Comparison of ENCODE assay signal across 8 cellular contexts in the genomic region with DNA sequence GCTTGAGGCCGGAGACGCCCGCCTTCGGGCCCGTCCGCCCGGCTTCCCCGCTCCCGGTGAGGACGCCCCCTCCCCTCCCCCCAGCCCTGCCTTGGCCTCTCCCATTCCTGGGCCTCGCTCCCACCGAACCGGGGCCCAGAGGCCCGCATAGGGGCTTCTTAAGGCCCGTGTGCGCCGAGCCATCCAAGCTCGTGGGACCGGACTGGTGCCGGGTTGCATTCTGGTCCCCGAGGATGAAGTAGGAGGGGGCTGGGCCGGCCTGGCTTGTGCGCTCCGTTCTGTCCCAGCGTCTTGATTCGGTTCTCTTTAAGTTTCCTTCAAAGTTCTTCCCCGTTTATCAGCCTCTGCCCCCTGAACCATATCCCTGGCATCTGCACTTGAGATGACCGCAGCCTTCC. TPM values are rescaled to one million over a fixed set of nuclear protein-coding genes. Genes with fewer than 3 reads are reported as not detected.
DNase-seq lines count a peak whose midpoint lies in the region; ATAC-seq and TF ChIP-seq lines count a peak whose summit lies in the region.

No MANE protein-coding gene starts in this region.

- no peaks in the 10 kb centered on the region for H3K9me3 Mint-ChIP-seq in T-cell

- ATAC-seq in GM21367 (IDR thresholded peaks at IDR 0.05; ENCODE audit: unreplicated experiment) (peak; percentile 13), T-cell (replicated peaks in 1 of 4) (peak in 3 of 4 experiments; percentile 2 to 4 (median 2)), gastroesophageal sphincter (no peak), GM18870 (IDR thresholded peaks at IDR 0.05; ENCODE audit: unreplicated experiment) (no peak), GM21528 (IDR thresholded peaks at IDR 0.05; ENCODE audit: low FRiP score, unreplicated experiment) (no peak)

- H3K4me1 Mint-ChIP-seq in T-cell, result peaks cover 28 to 48% (median 44%) of the 10 kb centered on the region in 3 donors

- H3K27ac Mint-ChIP-seq in T-cell, result peak overlapping the region; percentile 79 to 84

- H3K36me3 ChIP-seq in gastroesophageal sphincter, result peaks cover 0 to 45% of the 10 kb centered on the region in 2 donors
- H3K36me3 ChIP-seq in spleen, result peaks cover 5 to 53% (median 36%) of the 10 kb centered on the region in 6 donors

- peak overlapping the region; percentile 82 to 87 (median 85) for H3K4me3 Mint-ChIP-seq in T-cell

- no peak for TF ChIP-seq CTCF in 22Rv1 (IDR thresholded peaks at IDR 0.05)
- no peak for TF ChIP-seq CTCF in gastroesophageal sphincter (IDR thresholded peaks at IDR 0.05)
- no peak for TF ChIP-seq CTCF in spleen (IDR thresholded peaks at IDR 0.05 in 8 of 11, conservative IDR thresholded peaks at IDR 0.05 in 3 of 11)

- peaks cover 4% of the 10 kb centered on the region for H3K36me3 Mint-ChIP-seq in T-cell

- H3K4me1 ChIP-seq in gastroesophageal sphincter (peaks cover 2 to 70% (median 48%) of the 10 kb centered on the region in 3 donors), spleen (peaks cover 43 to 78% (median 68%) of the 10 kb centered on the region in 6 donors)

- no peaks in the 10 kb centered on the region for H3K9me3 ChIP-seq in gastroesophageal sphincter
- no peaks in the 10 kb centered on the region for H3K9me3 ChIP-seq in spleen

- no peak for TF ChIP-seq POLR2A in gastroesophageal sphincter (IDR thresholded peaks at IDR 0.05)
- no peak for TF ChIP-seq POLR2A in spleen (IDR thresholded peaks at IDR 0.05)

- 0 to 20% methylated on average over 1 of the region's 28 CpGs for WGBS in gastroesophageal sphincter (ENCODE audit: low coverage in 1 of 2), 2 donors
- 1 to 2% (median 2%) methylated on average over 9 to 28 of the region's 28 CpGs for WGBS in spleen, 5 donors

- DNase-seq in T-cell (no peak), spleen (no peak), HuH-7 (ENCODE audit: low spot score) (no peak)

- CTCF ChIA-PET in T-cell (lab: Charles Lee), result no interaction called here

- POLR2A ChIA-PET in T-cell (lab: Charles Lee), result interaction anchor here in 1 of 2 donors (1.0 to 1.1 kb wide), 2 partner anchors 12 to 21 kb away, joined by 3 read pairs; partner anchors contain the start of gene MPDU1

- TF ChIP-seq EP300 in gastroesophageal sphincter (IDR thresholded peaks at IDR 0.05), result no peak

- intact Hi-C loops in spleen (cut with DNase I; ENCODE audit: low total_unique reads), result loop anchor here (5.0 kb wide), 2 partner anchors 45 to 125 kb away; partner anchors contain the start of genes FGF11 and TMEM102

- peak overlapping the region; percentile 65 to 84 for H3K4me3 ChIP-seq in gastroesophageal sphincter
- H3K4me3 ChIP-seq in spleen, result peak overlapping the region; percentile 75 to 98 (median 95)

- H3K27ac ChIP-seq in 22Rv1, result peak overlapping the region; percentile 93
- H3K27ac ChIP-seq in gastroesophageal sphincter, result peak overlapping the region; percentile 82 to 96 (median 93)
- H3K27ac ChIP-seq in spleen, result peak overlapping the region; percentile 86 to 98 (median 94)

- H3K27me3 Mint-ChIP-seq in T-cell, result no peaks in the 10 kb centered on the region

- H3K27me3 ChIP-seq in gastroesophageal sphincter, result no peaks in the 10 kb centered on the region
- no peaks in the 10 kb centered on the region for H3K27me3 ChIP-seq in spleen (replicated peaks in 1 of 7)

RNA-seq across cellular contexts. Expression of gene SENP3, which starts 0.5 kb away (rescaled TPM):
- total RNA-seq in T-cell (10 to 100 TPM; 38.7 to 43.3 (median 42.6) TPM), gastroesophageal sphincter (10 to 100 TPM; 68.3 to 94.7 (median 79.6) TPM), spleen (10 to 100 TPM; 36.3 to 71.7 (median 42.9) TPM)
- 10 to 100 TPM; 43.1 to 52.7 (median 45.6) TPM for polyA plus RNA-seq in spleen

RNA-seq across cellular contexts. Expression of gene TNFSF13, which starts 3.7 kb away (rescaled TPM):
- total RNA-seq in T-cell (1 to 10 TPM; 1.3 to 5.6 (median 4.6) TPM), gastroesophageal sphincter (10 to 100 TPM; 14.5 to 47.1 (median 27.2) TPM), spleen (10 to 100 TPM; 14.5 to 54.0 (median 31.6) TPM)
- polyA plus RNA-seq in spleen, result 10 to 100 TPM; 19.9 to 23.4 (median 20.5) TPM

RNA-seq across cellular contexts. Expression of gene TNFSF12, which starts 13.3 kb away (rescaled TPM):
- total RNA-seq in T-cell (10 to 100 TPM; 38.3 to 72.8 (median 61.4) TPM), gastroesophageal sphincter (100 to 1,000 TPM in 1 of 4 donors, 10 to 100 TPM in 3; 61.1 to 108 (median 84.7) TPM), spleen (10 to 100 TPM; 37.4 to 64.6 (median 60.5) TPM)
- 10 to 100 TPM; 46.5 to 65.0 (median 49.3) TPM for polyA plus RNA-seq in spleen

RNA-seq across cellular contexts. Expression of gene CD68, which starts 17.2 kb away (rescaled TPM):
- total RNA-seq in T-cell (1 to 10 TPM in 3 of 5 donors, not detected in 2; 4.4 to 7.0 (median 5.5) TPM), gastroesophageal sphincter (10 to 100 TPM in 3 of 4 donors, 1 to 10 TPM in 1; 7.9 to 83.1 (median 46.1) TPM), spleen (100 to 1,000 TPM; 177 to 387 (median 271) TPM)
- 100 to 1,000 TPM in 1 of 3 donors, 10 to 100 TPM in 2; 52.5 to 236 (median 86.1) TPM for polyA plus RNA-seq in spleen

RNA-seq across cellular contexts. Expression of gene MPDU1, which starts 21.4 kb away (rescaled TPM):
- total RNA-seq in T-cell (10 to 100 TPM; 27.0 to 31.4 (median 28.6) TPM), gastroesophageal sphincter (10 to 100 TPM; 38.1 to 66.5 (median 51.2) TPM), spleen (100 to 1,000 TPM in 1 of 7 donors, 10 to 100 TPM in 6; 35.5 to 163 (median 51.2) TPM)
- 10 to 100 TPM; 42.7 to 73.0 (median 59.5) TPM for polyA plus RNA-seq in spleen

Comparison
In these comparisons a context has a peak if more than half of its experiments do, and no peak if none do; other contexts are left out.
1. ATAC-seq: peak in GM21367 (single experiment) and T-cell (3 of 4); none in gastroesophageal sphincter (single experiment), GM18870 (single experiment) and GM21528 (single experiment).
2. Peak in every context shown above with its lines, with median percentiles within 50 percentile points of each other: H3K27ac ChIP-seq.